In the genomic region with DNA sequence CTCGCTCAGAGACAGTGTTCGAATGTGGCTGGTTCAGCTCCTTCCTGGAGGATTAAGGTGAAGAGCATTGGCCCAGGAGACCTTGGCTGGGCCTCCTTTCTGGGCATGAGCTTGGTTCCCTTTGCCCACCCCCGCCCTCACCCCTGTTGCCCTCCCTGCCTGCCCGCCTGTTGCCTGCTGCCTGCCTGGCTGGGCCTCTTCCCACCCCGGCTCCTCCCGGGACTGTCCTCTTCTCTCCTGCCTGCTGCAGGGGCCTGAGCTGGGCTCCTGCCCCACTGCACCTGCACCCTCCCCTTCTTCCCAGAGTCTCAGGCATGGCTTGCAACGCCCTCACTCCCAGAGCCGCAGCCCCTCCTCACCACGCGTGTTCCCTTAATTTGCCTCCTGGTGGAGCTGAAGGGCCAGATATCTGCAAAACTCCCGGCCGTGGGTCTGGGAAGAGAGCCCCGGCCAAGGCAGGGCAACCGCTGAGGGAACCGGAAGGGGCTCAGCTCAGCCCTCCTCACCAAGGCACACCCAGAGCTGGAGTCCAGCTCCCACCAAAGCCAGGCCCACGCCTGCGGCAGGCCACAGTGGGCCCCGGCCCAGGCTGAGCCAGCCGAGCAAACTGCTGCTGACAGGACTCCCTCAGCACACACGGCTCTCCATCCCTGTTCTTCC, we compare ENCODE assay signal across 2 cellular contexts.
TF ChIP-seq lines count a peak whose summit lies in the region.

No MANE protein-coding gene starts in this region.

TF ChIP-seq in A549, 52 proteins besides CTCF, POLR2A, EP300 and RAD21 (continued from another document):
- TF ChIP-seq CHD4 (IDR thresholded peaks at IDR 0.05; ENCODE audit: borderline replicate concordance): no peak
- no peak for TF ChIP-seq EHMT2 (IDR thresholded peaks at IDR 0.05; ENCODE audit: low read depth)
- no peak for TF ChIP-seq HOXB5 (CRISPR knock-in tag; IDR thresholded peaks at IDR 0.05)
- TF ChIP-seq JUNB (IDR thresholded peaks at IDR 0.05): no peak
- TF ChIP-seq, protein P1, sequence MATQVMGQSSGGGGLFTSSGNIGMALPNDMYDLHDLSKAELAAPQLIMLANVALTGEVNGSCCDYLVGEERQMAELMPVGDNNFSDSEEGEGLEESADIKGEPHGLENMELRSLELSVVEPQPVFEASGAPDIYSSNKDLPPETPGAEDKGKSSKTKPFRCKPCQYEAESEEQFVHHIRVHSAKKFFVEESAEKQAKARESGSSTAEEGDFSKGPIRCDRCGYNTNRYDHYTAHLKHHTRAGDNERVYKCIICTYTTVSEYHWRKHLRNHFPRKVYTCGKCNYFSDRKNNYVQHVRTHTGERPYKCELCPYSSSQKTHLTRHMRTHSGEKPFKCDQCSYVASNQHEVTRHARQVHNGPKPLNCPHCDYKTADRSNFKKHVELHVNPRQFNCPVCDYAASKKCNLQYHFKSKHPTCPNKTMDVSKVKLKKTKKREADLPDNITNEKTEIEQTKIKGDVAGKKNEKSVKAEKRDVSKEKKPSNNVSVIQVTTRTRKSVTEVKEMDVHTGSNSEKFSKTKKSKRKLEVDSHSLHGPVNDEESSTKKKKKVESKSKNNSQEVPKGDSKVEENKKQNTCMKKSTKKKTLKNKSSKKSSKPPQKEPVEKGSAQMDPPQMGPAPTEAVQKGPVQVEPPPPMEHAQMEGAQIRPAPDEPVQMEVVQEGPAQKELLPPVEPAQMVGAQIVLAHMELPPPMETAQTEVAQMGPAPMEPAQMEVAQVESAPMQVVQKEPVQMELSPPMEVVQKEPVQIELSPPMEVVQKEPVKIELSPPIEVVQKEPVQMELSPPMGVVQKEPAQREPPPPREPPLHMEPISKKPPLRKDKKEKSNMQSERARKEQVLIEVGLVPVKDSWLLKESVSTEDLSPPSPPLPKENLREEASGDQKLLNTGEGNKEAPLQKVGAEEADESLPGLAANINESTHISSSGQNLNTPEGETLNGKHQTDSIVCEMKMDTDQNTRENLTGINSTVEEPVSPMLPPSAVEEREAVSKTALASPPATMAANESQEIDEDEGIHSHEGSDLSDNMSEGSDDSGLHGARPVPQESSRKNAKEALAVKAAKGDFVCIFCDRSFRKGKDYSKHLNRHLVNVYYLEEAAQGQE (IDR thresholded peaks at IDR 0.05): no peak
- TF ChIP-seq POLR2AphosphoS2 (conservative IDR thresholded peaks at IDR 0.05; ENCODE audit: low read length): no peak
- no peak for TF ChIP-seq NPAS2 (CRISPR knock-in tag; IDR thresholded peaks at IDR 0.05; ENCODE audit: borderline replicate concordance)
- no peak for TF ChIP-seq GATA3 (IDR thresholded peaks at IDR 0.05; ENCODE audit: borderline replicate concordance)
- TF ChIP-seq, protein P2, sequence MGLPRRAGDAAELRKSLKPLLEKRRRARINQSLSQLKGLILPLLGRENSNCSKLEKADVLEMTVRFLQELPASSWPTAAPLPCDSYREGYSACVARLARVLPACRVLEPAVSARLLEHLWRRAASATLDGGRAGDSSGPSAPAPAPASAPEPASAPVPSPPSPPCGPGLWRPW (IDR thresholded peaks at IDR 0.05): no peak
- no peak for TF ChIP-seq RARB (CRISPR knock-in tag; IDR thresholded peaks at IDR 0.05)
- TF ChIP-seq, protein P3, sequence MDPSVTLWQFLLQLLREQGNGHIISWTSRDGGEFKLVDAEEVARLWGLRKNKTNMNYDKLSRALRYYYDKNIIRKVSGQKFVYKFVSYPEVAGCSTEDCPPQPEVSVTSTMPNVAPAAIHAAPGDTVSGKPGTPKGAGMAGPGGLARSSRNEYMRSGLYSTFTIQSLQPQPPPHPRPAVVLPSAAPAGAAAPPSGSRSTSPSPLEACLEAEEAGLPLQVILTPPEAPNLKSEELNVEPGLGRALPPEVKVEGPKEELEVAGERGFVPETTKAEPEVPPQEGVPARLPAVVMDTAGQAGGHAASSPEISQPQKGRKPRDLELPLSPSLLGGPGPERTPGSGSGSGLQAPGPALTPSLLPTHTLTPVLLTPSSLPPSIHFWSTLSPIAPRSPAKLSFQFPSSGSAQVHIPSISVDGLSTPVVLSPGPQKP (IDR thresholded peaks at IDR 0.05; ENCODE audit: low read depth, low read length): no peak
- no peak for TF ChIP-seq HDAC2 (IDR thresholded peaks at IDR 0.05)
- no peak for TF ChIP-seq CBX2 (IDR thresholded peaks at IDR 0.05; ENCODE audit: borderline replicate concordance, low read depth)
- TF ChIP-seq KDM5A (IDR thresholded peaks at IDR 0.05): no peak
- TF ChIP-seq, protein P4, sequence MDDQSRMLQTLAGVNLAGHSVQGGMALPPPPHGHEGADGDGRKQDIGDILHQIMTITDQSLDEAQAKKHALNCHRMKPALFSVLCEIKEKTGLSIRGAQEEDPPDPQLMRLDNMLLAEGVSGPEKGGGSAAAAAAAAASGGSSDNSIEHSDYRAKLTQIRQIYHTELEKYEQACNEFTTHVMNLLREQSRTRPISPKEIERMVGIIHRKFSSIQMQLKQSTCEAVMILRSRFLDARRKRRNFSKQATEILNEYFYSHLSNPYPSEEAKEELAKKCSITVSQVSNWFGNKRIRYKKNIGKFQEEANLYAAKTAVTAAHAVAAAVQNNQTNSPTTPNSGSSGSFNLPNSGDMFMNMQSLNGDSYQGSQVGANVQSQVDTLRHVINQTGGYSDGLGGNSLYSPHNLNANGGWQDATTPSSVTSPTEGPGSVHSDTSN (IDR thresholded peaks at IDR 0.05): no peak
TF ChIP-seq in A549: peak in this region for 0.

TF ChIP-seq in GM23338, 12 proteins besides CTCF, POLR2A, EP300 and RAD21 (continued from another document):
- TF ChIP-seq ZNF331 (CRISPR knock-in tag; IDR thresholded peaks at IDR 0.05; ENCODE audit: low read depth) (no peak), CREB1 (CRISPR knock-in tag; IDR thresholded peaks at IDR 0.05; ENCODE audit: low read depth) (no peak), ETS1 (IDR thresholded peaks at IDR 0.05) (no peak), POLR2AphosphoS5 (IDR thresholded peaks at IDR 0.05; ENCODE audit: low read depth) (no peak), EZH2 (IDR thresholded peaks at IDR 0.05; ENCODE audit: low read depth, unreplicated experiment) (no peak), JUNB (IDR thresholded peaks at IDR 0.05; ENCODE audit: unreplicated experiment) (no peak)
- TF ChIP-seq, protein P1 (IDR thresholded peaks at IDR 0.05; ENCODE audit: unreplicated experiment): no peak
